In genomic region chr4:165967486-165967885, GRCh38 we compare ENCODE assay signal across 21 cellular contexts.
"Had no signal": no experiment of that assay in that cellular context is flagged by ENCODE, and none has a peak within 500 bp of the region (broad histone marks: within the 10 kb centered on the region; RNA-seq: fewer than 3 reads in every experiment).

No MANE protein-coding gene starts in this region.

- H3K4me1 ChIP-seq: left lung, thyroid gland had no signal

- DNase-seq: activated CD4-positive, alpha-beta T cell treated with anti-CD3 and anti-CD28 coated beads, Interleukin-2, amount 10 ng/mL, durations not matched to agents 7 days and 5 days; activated CD4-positive, CD25-positive, alpha-beta regulatory T cell; activated CD8-positive, alpha-beta T cell treated with anti-CD3 and anti-CD28 coated beads, Interleukin-2, amount 10 ng/mL, durations not matched to agents 7 days and 5 days; activated naive CD4-positive, alpha-beta T cell treated with Interleukin-2 at 50 U/mL for 16 hours; activated naive CD8-positive, alpha-beta T cell treated with anti-CD3 and anti-CD28 coated beads, Interleukin-2, amount 10 ng/mL, durations not matched to agents 7 days and 5 days; activated T-cell treated with anti-CD3 and anti-CD28 coated beads, Interleukin-2, amount 50 U/mL, for 24 hours; amygdala; brain microvascular endothelial cell; foreskin fibroblast; glutamatergic neuron; hippocampal formation; islet precursor cell; left lung; midbrain; nephron progenitor cell; nucleus accumbens; stimulated activated CD4-positive, alpha-beta T cell treated with anti-CD3 and anti-CD28 coated beads, Interleukin-12 subunit alpha, Interleukin-12 subunit beta, amount 100 ng/mL, for 4 hours; stimulated activated CD4-positive, alpha-beta T cell treated with anti-CD3 and anti-CD28 coated beads, Interleukin-1b, Interleukin-23, amount 100 ng/mL, for 48 hours; stimulated activated naive CD4-positive, alpha-beta T cell treated with Interleukin-2 at 50 U/mL for 16 hours; thyroid gland had no signal

- H3K27me3 ChIP-seq: brain microvascular endothelial cell, left lung, thyroid gland had no signal

- H3K4me3 ChIP-seq: coronary artery, left lung, thyroid gland had no signal

- H3K27ac ChIP-seq: brain microvascular endothelial cell, coronary artery, left lung, thyroid gland had no signal

- H3K9me3 ChIP-seq: thyroid gland had no signal

- ATAC-seq: activated CD8-positive, alpha-beta T cell treated with anti-CD3 and anti-CD28 coated beads, Interleukin-2, amount 10 ng/mL, durations not matched to agents 7 days and 5 days; left lung had no signal

- H3K36me3 ChIP-seq: brain microvascular endothelial cell, left lung, thyroid gland had no signal
